ENCODE assay signal across 8 cellular contexts in genomic region chr6:157022022-157022740, GRCh38.
DNase-seq lines count a peak whose midpoint lies in the region; ATAC-seq and TF ChIP-seq lines count a peak whose summit lies in the region.

No MANE protein-coding gene starts in this region.

- no peaks in the 10 kb centered on the region for H3K27me3 ChIP-seq in layer of hippocampus (ENCODE audit: control insufficient read depth, insufficient read depth, low read length)

- no peaks in the 10 kb centered on the region for H3K27me3 Mint-ChIP-seq in activated CD4-positive, alpha-beta T cell treated with anti-CD3 and anti-CD28 coated beads, Interleukin-2, amount 10 ng/mL, durations not matched to agents 24 days and 14 days

- peak; percentile 69 for ATAC-seq in HG03432 (IDR thresholded peaks at IDR 0.05; ENCODE audit: unreplicated experiment)

- peaks cover 7% of the 10 kb centered on the region for H3K36me3 Mint-ChIP-seq in activated CD4-positive, alpha-beta T cell treated with anti-CD3 and anti-CD28 coated beads, Interleukin-2, amount 10 ng/mL, durations not matched to agents 24 days and 14 days (ENCODE audit: low read depth)

- peaks cover 36% of the 10 kb centered on the region for H3K4me1 Mint-ChIP-seq in activated CD4-positive, alpha-beta T cell treated with anti-CD3 and anti-CD28 coated beads, Interleukin-2, amount 10 ng/mL, durations not matched to agents 24 days and 14 days

- intact Hi-C loops in activated CD4-positive, alpha-beta T cell treated with anti-CD3 and anti-CD28 coated beads, Interleukin-2, amount 10 ng/mL, durations not matched to agents 24 days and 14 days (cut with micrococcal nuclease), result loop anchor here (1.0 to 5.0 kb wide), 3 partner anchors 32 to 252 kb away; no protein-coding TSS in a partner anchor

- peak overlapping the region; percentile 100 for H3K27ac Mint-ChIP-seq in activated CD4-positive, alpha-beta T cell treated with anti-CD3 and anti-CD28 coated beads, Interleukin-2, amount 10 ng/mL, durations not matched to agents 24 days and 14 days

- peaks cover 5% of the 10 kb centered on the region for H3K9me3 Mint-ChIP-seq in activated CD4-positive, alpha-beta T cell treated with anti-CD3 and anti-CD28 coated beads, Interleukin-2, amount 10 ng/mL, durations not matched to agents 24 days and 14 days

- H3K27ac ChIP-seq in cingulate gyrus (ENCODE audit: low read depth, low read length) (peak overlapping the region; percentile 98), layer of hippocampus (ENCODE audit: low read depth, low read length) (peak overlapping the region; percentile 99)

- DNase-seq in AG09319 (ENCODE audit: extremely low read depth, low read depth) (peak; percentile 85), GM19238 (ENCODE audit: insufficient read length, low spot score) (peak; percentile 84), NCI-H524 (lab: John Stamatoyannopoulos, UW) (peak; percentile 67 to 89)
- peak; percentile 92 for DNase-seq in activated CD4-positive, alpha-beta T cell treated with anti-CD3 and anti-CD28 coated beads, Interleukin-2, amount 10 ng/mL, durations not matched to agents 24 days and 14 days
- DNase-seq in stimulated activated CD4-positive, alpha-beta T cell treated with anti-CD3 and anti-CD28 coated beads, Interleukin-1b, Interleukin-23, amount 100 ng/mL, for 4 hours (ENCODE audit: low read depth in 2 of 2), result peak; percentile 78 to 84

- no peak for TF ChIP-seq CTCF in AG09319 (IDR thresholded peaks at IDR 0.05; ENCODE audit: low read depth, low read length)

- H3K4me3 Mint-ChIP-seq in activated CD4-positive, alpha-beta T cell treated with anti-CD3 and anti-CD28 coated beads, Interleukin-2, amount 10 ng/mL, durations not matched to agents 24 days and 14 days, result peak overlapping the region; percentile 92

Comparison
In these comparisons a context has a peak if more than half of its experiments do, and no peak if none do; other contexts are left out.
1. Peak in every context shown above with its lines: DNase-seq, ATAC-seq and H3K27ac ChIP-seq.